ENCODE assay signal across 8 cellular contexts in the genomic region with DNA sequence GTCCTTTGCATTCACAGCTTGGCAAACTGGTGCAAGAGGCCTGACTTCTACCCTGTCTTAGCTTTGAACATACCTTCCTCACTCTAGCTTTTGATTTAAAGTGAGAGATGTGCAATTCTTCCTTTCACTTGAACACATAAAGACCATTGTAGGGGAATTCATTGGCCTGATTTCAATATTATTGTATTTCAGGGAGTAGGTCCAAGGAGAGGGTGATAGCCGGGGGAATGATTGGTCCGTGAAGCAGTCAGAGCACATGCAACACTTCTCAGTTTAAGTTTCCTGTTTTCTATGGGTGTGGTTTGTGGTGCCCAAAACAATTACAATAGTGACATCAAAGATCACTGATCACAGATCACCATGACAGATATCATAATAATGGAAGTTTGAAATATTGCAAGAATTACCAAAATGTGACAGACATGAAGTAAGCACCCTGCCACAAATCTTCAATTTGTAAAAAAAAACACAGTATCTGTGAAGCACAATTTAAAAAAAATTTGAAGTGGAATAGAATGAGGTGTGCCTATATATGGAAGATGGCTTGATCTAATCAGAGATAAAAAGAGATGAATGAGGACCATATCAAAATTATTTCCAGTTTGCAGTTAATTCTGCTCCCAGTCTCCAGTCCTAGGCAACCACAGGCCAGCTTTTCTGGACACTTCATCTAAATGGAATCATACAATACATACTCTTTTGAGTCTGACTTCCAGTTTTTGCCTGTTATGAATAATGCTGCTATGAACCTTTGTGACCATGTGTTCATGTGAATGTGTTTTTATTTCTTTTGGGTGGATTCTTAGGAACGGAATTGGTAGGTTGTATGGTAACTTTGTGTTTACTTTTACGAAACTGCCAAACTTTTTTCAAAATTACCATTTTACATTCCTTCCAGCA. TPM values are rescaled to one million over a fixed set of nuclear protein-coding genes. Genes with fewer than 3 reads are reported as not detected.
DNase-seq lines count a peak whose midpoint lies in the region; TF ChIP-seq lines count a peak whose summit lies in the region.

No MANE protein-coding gene starts in this region.

- peaks cover 36% of the 10 kb centered on the region for H3K36me3 Mint-ChIP-seq in T-helper 2 cell treated with Interferon-gamma antibody and Interleukin-4, amounts not matched to agents 5 μg/mL and 100 μg/mL, for 36 hours (ENCODE audit: low read depth)
- peaks cover 3 to 24% (median 21%) of the 10 kb centered on the region in 3 donors for H3K36me3 Mint-ChIP-seq in immature natural killer cell
- peaks cover 31% of the 10 kb centered on the region for H3K36me3 Mint-ChIP-seq in type B pancreatic cell

- no peak overlapping the region for H3K27ac ChIP-seq in uterus

- TF ChIP-seq CTCF in type B pancreatic cell (conservative IDR thresholded peaks at IDR 0.05) (no peak), uterus (IDR thresholded peaks at IDR 0.05) (no peak)

- no peaks in the 10 kb centered on the region for H3K4me1 ChIP-seq in uterus

- peak; percentile 34 for DNase-seq in activated naive CD4-positive, alpha-beta T cell treated with Interleukin-2 at 50 U/mL for 16 hours
- DNase-seq in activated naive CD4-positive, alpha-beta T cell (lab: John Stamatoyannopoulos, UW), result no peak
- no peak for DNase-seq in T-helper 2 cell treated with Interferon-gamma antibody and Interleukin-4, amounts not matched to agents 5 μg/mL and 100 μg/mL, for 36 hours (ENCODE audit: low spot score)
- DNase-seq in immature natural killer cell (peak; percentile 85 to 87 (median 87)), type B pancreatic cell (ENCODE audit: extremely low spot score, unreplicated experiment) (no peak), NCI-H2107 (lab: John Stamatoyannopoulos, UW) (no peak), uterus (no peak), GM19240 (ENCODE audit: insufficient read length, low spot score) (no peak)

- H3K4me3 Mint-ChIP-seq in T-helper 2 cell treated with Interferon-gamma antibody and Interleukin-4, amounts not matched to agents 5 μg/mL and 100 μg/mL, for 36 hours, result peak overlapping the region; percentile 50
- H3K4me3 Mint-ChIP-seq in immature natural killer cell, result peak overlapping the region; percentile 25 to 69 (median 48)
- H3K4me3 Mint-ChIP-seq in type B pancreatic cell, result no peak overlapping the region

- H3K4me3 ChIP-seq in uterus, result no peak overlapping the region

- no peaks in the 10 kb centered on the region for H3K36me3 ChIP-seq in uterus

- TF ChIP-seq POLR2A in uterus (IDR thresholded peaks at IDR 0.05), result no peak

- no peaks in the 10 kb centered on the region for H3K27me3 Mint-ChIP-seq in T-helper 2 cell treated with Interferon-gamma antibody and Interleukin-4, amounts not matched to agents 5 μg/mL and 100 μg/mL, for 36 hours (ENCODE audit: low read depth)
- peaks cover 6 to 12% (median 10%) of the 10 kb centered on the region in 3 donors for H3K27me3 Mint-ChIP-seq in immature natural killer cell (ENCODE audit: low read depth in 3 of 3)
- H3K27me3 Mint-ChIP-seq in type B pancreatic cell, result no peaks in the 10 kb centered on the region

- H3K9me3 ChIP-seq in uterus, result no peaks in the 10 kb centered on the region

- no peaks in the 10 kb centered on the region for H3K27me3 ChIP-seq in uterus

- H3K27ac Mint-ChIP-seq in T-helper 2 cell treated with Interferon-gamma antibody and Interleukin-4, amounts not matched to agents 5 μg/mL and 100 μg/mL, for 36 hours, result peak overlapping the region; percentile 93
- H3K27ac Mint-ChIP-seq in immature natural killer cell (peak overlapping the region; percentile 92 to 99 (median 97)), type B pancreatic cell (peak overlapping the region; percentile 7)

- peaks cover 12% of the 10 kb centered on the region for H3K9me3 Mint-ChIP-seq in T-helper 2 cell treated with Interferon-gamma antibody and Interleukin-4, amounts not matched to agents 5 μg/mL and 100 μg/mL, for 36 hours
- no peaks in the 10 kb centered on the region for H3K9me3 Mint-ChIP-seq in immature natural killer cell
- H3K9me3 Mint-ChIP-seq in type B pancreatic cell, result no peaks in the 10 kb centered on the region

- intact Hi-C loops in uterus (cut with DNase I; ENCODE audit: low total_unique reads), result loop anchor here (5.0 to 10.0 kb wide), 2 partner anchors 185 to 322 kb away; a partner anchor contains a TSS

- peaks cover 48% of the 10 kb centered on the region for H3K4me1 Mint-ChIP-seq in T-helper 2 cell treated with Interferon-gamma antibody and Interleukin-4, amounts not matched to agents 5 μg/mL and 100 μg/mL, for 36 hours (ENCODE audit: low read depth)
- H3K4me1 Mint-ChIP-seq in immature natural killer cell (peaks cover 67 to 83% of the 10 kb centered on the region in 2 donors), type B pancreatic cell (ENCODE audit: unreplicated experiment) (peaks cover 13% of the 10 kb centered on the region)

RNA-seq across cellular contexts. Expression of a gene that starts 23.2 kb away (rescaled TPM):
- polyA plus RNA-seq in immature natural killer cell, result 10 to 100 TPM; 16.7 to 34.5 (median 25.6) TPM
- total RNA-seq in type B pancreatic cell (ENCODE audit: low replicate concordance), result 14.4 and 20.1 TPM in 2 replicates
- 10 to 100 TPM in 3 of 4 donors, under 1 TPM in 1; 0.51 to 87.1 (median 17.9) TPM for total RNA-seq in uterus

RNA-seq across cellular contexts. Expression of a gene that starts 30.0 kb away (rescaled TPM):
- polyA plus RNA-seq in immature natural killer cell, result under 1 TPM in 2 of 3 donors, not detected in 1; 0.09 to 0.77 TPM
- total RNA-seq in type B pancreatic cell (ENCODE audit: low replicate concordance) (16.8 and 77.1 TPM in 2 replicates), uterus (10 to 100 TPM in 2 of 4 donors, 1 to 10 TPM in 2; 5.1 to 34.4 (median 16.9) TPM)

Comparison
In these comparisons a context has a peak if more than half of its experiments do, and no peak if none do; other contexts are left out.
1. DNase-seq: peak in activated naive CD4-positive, alpha-beta T cell treated with Interleukin-2 at 50 U/mL for 16 hours (single experiment) and immature natural killer cell (3 of 3); none in activated naive CD4-positive, alpha-beta T cell (0 of 4), T-helper 2 cell treated with Interferon-gamma antibody and Interleukin-4, amounts not matched to agents 5 μg/mL and 100 μg/mL, for 36 hours (single experiment), type B pancreatic cell (single experiment), NCI-H2107 (single experiment), uterus (0 of 2) and GM19240 (single experiment).
2. H3K27ac Mint-ChIP-seq: peak in every context shown above with its lines; median percentile 97 in immature natural killer cell; 93 in T-helper 2 cell treated with Interferon-gamma antibody and Interleukin-4, amounts not matched to agents 5 μg/mL and 100 μg/mL, for 36 hours; 7 in type B pancreatic cell.